15 cellular contexts compared by ENCODE assay signal in genomic region chr5:124328201-124328600, GRCh38.
DNase-seq lines count a peak whose midpoint lies in the region; ATAC-seq and TF ChIP-seq lines count a peak whose summit lies in the region.
"Had no signal": no experiment of that assay in that cellular context is flagged by ENCODE, and none has a peak within 500 bp of the region (broad histone marks: within the 10 kb centered on the region; RNA-seq: fewer than 3 reads in every experiment).

No MANE protein-coding gene starts in this region.

- H3K27ac Mint-ChIP-seq in nephron progenitor cell = peak overlapping the region; percentile 79
- H3K27ac Mint-ChIP-seq: B cell; CD4-positive, alpha-beta T cell; CD8-positive, alpha-beta T cell had no signal

- H3K4me3 Mint-ChIP-seq in nephron progenitor cell = no peak overlapping the region
- H3K4me3 Mint-ChIP-seq: B cell; CD4-positive, alpha-beta T cell; CD8-positive, alpha-beta T cell had no signal

- DNase-seq in ELF-1 (ENCODE audit: low read depth, low spot score) (peak; percentile 19), iPS-NIHi7 (ENCODE audit: extremely low spot score) (peak; percentile 26), nephron progenitor cell (no peak), GM10248 (ENCODE audit: extremely low spot score) (no peak), iPS-NIHi11 (ENCODE audit: low spot score) (no peak)
- DNase-seq: AML-193; Caco-2; Calu3; CD4-positive, alpha-beta T cell; CD8-positive, alpha-beta T cell; DMS79 treated with DMSO at 0.1 percent for 48 hours; GDM1 had no signal

- CTCF ChIA-PET in GM10248 (lab: Yijun Ruan, JAX) = no interaction called here

- H3K4me1 Mint-ChIP-seq in nephron progenitor cell = peaks cover 21% of the 10 kb centered on the region
- H3K4me1 Mint-ChIP-seq: B cell had no signal

- POLR2A ChIA-PET in GM10248 (lab: Yijun Ruan, JAX) = no interaction called here

- H3K9me3 Mint-ChIP-seq in nephron progenitor cell = peaks cover 41% of the 10 kb centered on the region
- H3K9me3 Mint-ChIP-seq: CD8-positive, alpha-beta T cell had no signal

- TF ChIP-seq CTCF in nephron progenitor cell (IDR thresholded peaks at IDR 0.05) (no peak), GM10248 (IDR thresholded peaks at IDR 0.05; ENCODE audit: control extremely low read depth, extremely low read depth, low read depth, missing control alignments) (no peak)

- no peak for ATAC-seq in GM19463 (IDR thresholded peaks at IDR 0.05; ENCODE audit: unreplicated experiment)
- ATAC-seq: A549; CD8-positive, alpha-beta T cell had no signal

- peaks cover 27% of the 10 kb centered on the region for H3K36me3 Mint-ChIP-seq in nephron progenitor cell (ENCODE audit: low read depth)
- H3K36me3 Mint-ChIP-seq: CD8-positive, alpha-beta T cell had no signal

- H3K27me3 Mint-ChIP-seq in nephron progenitor cell (ENCODE audit: low read depth, poor library complexity) = peaks cover 3% of the 10 kb centered on the region
- H3K27me3 Mint-ChIP-seq: B cell; CD4-positive, alpha-beta T cell had no signal

Comparison
In these comparisons a context has a peak if more than half of its experiments do, and no peak if none do; other contexts are left out.
1. DNase-seq: peak in ELF-1 (single experiment) and iPS-NIHi7 (single experiment); none in nephron progenitor cell (single experiment), GM10248 (single experiment) and iPS-NIHi11 (single experiment).